ENCODE assay signal across 18 cellular contexts in the genomic region with DNA sequence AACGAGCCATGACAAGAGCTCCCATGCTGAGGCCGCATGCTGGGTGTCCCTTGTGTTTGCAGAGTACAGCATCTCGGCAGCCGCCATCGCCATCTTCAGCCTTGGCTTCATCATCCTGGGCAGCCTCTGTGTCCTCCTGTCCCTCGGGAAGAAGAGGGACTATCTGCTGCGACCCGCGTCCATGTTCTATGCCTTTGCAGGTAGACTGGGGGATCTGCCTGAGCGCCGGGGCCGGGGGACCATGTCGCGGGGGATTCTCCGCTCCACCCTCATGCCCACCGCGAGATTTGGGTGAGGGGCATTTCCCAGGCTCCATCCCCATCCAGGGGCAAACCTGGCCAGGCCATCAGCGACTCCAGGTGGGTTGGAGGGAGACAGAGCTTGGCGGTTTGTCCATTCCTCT. TPM values are rescaled to one million over a fixed set of nuclear protein-coding genes. Genes with fewer than 3 reads are reported as not detected.
A peak's percentile ranks its signal among the peaks of the same experiment; 100 is the strongest.
DNase-seq lines count a peak whose midpoint lies in the region; ATAC-seq and TF ChIP-seq lines count a peak whose summit lies in the region.
"Had no signal": no experiment of that assay in that cellular context is flagged by ENCODE, and none has a peak within 500 bp of the region (broad histone marks: within the 10 kb centered on the region; RNA-seq: fewer than 3 reads in every experiment).

No MANE protein-coding gene starts in this region.

- H3K27me3 ChIP-seq in right atrium auricular region = no peaks in the 10 kb centered on the region
- H3K27me3 ChIP-seq in heart right ventricle = no peaks in the 10 kb centered on the region
- H3K27me3 ChIP-seq in psoas muscle (ENCODE audit: insufficient read depth in 3 of 3, low read length in 2 of 3) = no peaks in the 10 kb centered on the region

- ATAC-seq in heart right ventricle (no peak), psoas muscle (no peak), mucosa of descending colon (no peak), HG03095 (IDR thresholded peaks at IDR 0.05; ENCODE audit: unreplicated experiment) (no peak)

- TF ChIP-seq CTCF in right atrium auricular region (IDR thresholded peaks at IDR 0.05) = no peak
- TF ChIP-seq CTCF in heart right ventricle (IDR thresholded peaks at IDR 0.05) = no peak
- no peak for TF ChIP-seq CTCF in psoas muscle (IDR thresholded peaks at IDR 0.05)
- TF ChIP-seq CTCF in mucosa of descending colon (IDR thresholded peaks at IDR 0.05) = no peak

- H3K4me1 ChIP-seq in right atrium auricular region (peaks cover 0 to 7% of the 10 kb centered on the region in 2 donors), heart right ventricle (peaks cover 0 to 19% (median 0%) of the 10 kb centered on the region in 9 donors), psoas muscle (peaks cover 48% of the 10 kb centered on the region), mucosa of descending colon (ENCODE audit: low read depth) (peaks cover 12% of the 10 kb centered on the region)

- 93 to 95% methylated on average over 19 of the region's 19 CpGs for WGBS in heart right ventricle, 2 donors
- 92 to 95% (median 94%) methylated on average over 19 of the region's 19 CpGs for WGBS in psoas muscle, 3 donors

- peak; percentile 34 for DNase-seq in right atrium auricular region (ENCODE audit: low spot score)
- DNase-seq in heart right ventricle = no peak
- peak; percentile 50 for DNase-seq in islet precursor cell
- DNase-seq in psoas muscle = no peak
- DNase-seq in SW 1271 (lab: John Stamatoyannopoulos, UW) = no peak
- no peak for DNase-seq in mucosa of descending colon
- DNase-seq: COR-L47, DMS153, EL, HFFc6, KG1, NCI-H1417 treated with DMSO at 0.1 percent for 48 hours, NCI-H1930, NCI-H446, OCI-M1, RPMI8226 had no signal

- no peaks in the 10 kb centered on the region for H3K36me3 ChIP-seq in right atrium auricular region
- H3K36me3 ChIP-seq in heart right ventricle = no peaks in the 10 kb centered on the region
- H3K36me3 ChIP-seq in psoas muscle (ENCODE audit: insufficient read depth in 1 of 2, low read depth in 1 of 2) = peaks cover 0 to 35% of the 10 kb centered on the region in 2 donors
- H3K36me3 ChIP-seq in mucosa of descending colon (ENCODE audit: low read depth) = no peaks in the 10 kb centered on the region

- intact Hi-C loops in heart right ventricle (cut with DNase I) (no loop called here), psoas muscle (cut with DNase I) (no loop called here), mucosa of descending colon (cut with DNase I, micrococcal nuclease) (no loop called here)

- H3K9me3 ChIP-seq in right atrium auricular region (peaks cover 0 to under 1% of the 10 kb centered on the region in 2 donors), heart right ventricle (peaks cover 0 to 2% (median 0%) of the 10 kb centered on the region in 11 donors), psoas muscle (no peaks in the 10 kb centered on the region), mucosa of descending colon (no peaks in the 10 kb centered on the region)

- H3K4me3 ChIP-seq in right atrium auricular region (no peak overlapping the region), heart right ventricle (no peak overlapping the region), psoas muscle (no peak overlapping the region), mucosa of descending colon (no peak overlapping the region)

- no peak overlapping the region for H3K27ac ChIP-seq in right atrium auricular region
- no peak overlapping the region for H3K27ac ChIP-seq in heart right ventricle
- peak overlapping the region; percentile 95 for H3K27ac ChIP-seq in psoas muscle

RNA-seq across cellular contexts. Expression of a gene that starts 10.7 kb away (rescaled TPM):
- not detected for total RNA-seq in right atrium auricular region
- total RNA-seq in heart right ventricle = under 1 TPM in 1 of 10 donors, not detected in 9; 0.26 TPM
- not detected for polyA plus RNA-seq in heart right ventricle
- total RNA-seq in psoas muscle = 100 to 1,000 TPM in 1 of 4 donors, 10 to 100 TPM in 3; 36.9 to 312 (median 57.7) TPM
- 100 to 1,000 TPM in 2 of 3 donors, 10 to 100 TPM in 1; 20.3 to 132 (median 110) TPM for polyA plus RNA-seq in psoas muscle
- not detected for total RNA-seq in mucosa of descending colon
- total RNA-seq: HepG2, HFFc6 had no signal
- polyA plus RNA-seq: HepG2 had no signal

Comparison
In these comparisons a context has a peak if more than half of its experiments do, and no peak if none do; other contexts are left out.
1. DNase-seq: peak in right atrium auricular region (single experiment) and islet precursor cell (single experiment); none in heart right ventricle (0 of 2), psoas muscle (0 of 2), SW 1271 (0 of 2) and mucosa of descending colon (0 of 3).
2. RNA of a gene that starts 10.7 kb away (total RNA-seq): 36.9 to 312 TPM in psoas muscle; not detected in right atrium auricular region, 0.26 TPM in heart right ventricle and not detected in mucosa of descending colon; every median in the first group is over 10 times any median in the second.